ENCODE assay signal across 1 cellular context in genomic region chr22:20926243-20926642, GRCh38.
TF ChIP-seq lines count a peak whose summit lies in the region.

No MANE protein-coding gene starts in this region.

TF ChIP-seq in GM12878, 131 proteins besides CTCF, POLR2A, EP300 and RAD21:
- TF ChIP-seq SPI1 (IDR thresholded peaks at IDR 0.05; ENCODE audit: borderline replicate concordance, insufficient read depth, low read depth, low read length) = 0 out of 2 replicates have a peak, but pooled peaks have one; percentile 7
- no peak for TF ChIP-seq RELA (IDR thresholded peaks at IDR 0.05; ENCODE audit: borderline replicate concordance, partially characterized antibody)
- TF ChIP-seq NR2F1 (conservative IDR thresholded peaks at IDR 0.05) = no peak
